Comparison of ENCODE assay signal across 9 cellular contexts in the genomic region with DNA sequence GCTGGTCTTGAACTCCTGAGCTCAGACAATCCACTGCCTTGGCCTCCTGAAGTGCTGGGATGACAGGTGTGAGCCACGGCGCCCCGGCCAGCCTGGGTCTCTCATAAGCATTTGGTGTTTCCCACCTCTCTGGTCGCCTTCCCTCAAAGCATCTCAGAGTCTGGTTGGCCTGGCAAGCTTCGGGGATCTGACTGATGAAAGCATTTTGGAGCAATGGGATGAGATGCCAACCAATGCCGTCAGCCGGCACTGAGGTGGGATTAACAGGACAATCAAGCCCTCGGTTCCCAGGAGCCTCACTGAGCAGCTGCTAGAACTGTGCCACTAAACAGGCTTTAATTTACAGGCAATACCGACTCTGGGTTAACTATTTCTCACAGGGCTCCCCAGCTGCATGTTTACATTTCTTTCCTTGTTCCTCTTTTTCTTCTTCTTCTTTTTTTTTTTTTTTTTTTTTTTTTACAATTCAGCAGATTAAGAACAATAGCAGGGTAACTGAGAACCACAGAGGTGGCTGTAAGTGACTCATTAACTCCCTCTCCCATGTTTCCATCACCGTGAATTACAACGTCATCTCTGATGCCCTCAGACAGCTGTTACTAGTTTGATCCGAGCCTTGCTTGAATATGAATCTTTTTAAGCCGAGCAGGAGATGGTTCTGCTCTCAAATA. TPM values are rescaled to one million over a fixed set of nuclear protein-coding genes. Genes with fewer than 3 reads are reported as not detected.
DNase-seq lines count a peak whose midpoint lies in the region; ATAC-seq, FAIRE-seq and TF ChIP-seq lines count a peak whose summit lies in the region.
"Had no signal": no experiment of that assay in that cellular context is flagged by ENCODE, and none has a peak within 500 bp of the region (broad histone marks: within the 10 kb centered on the region; RNA-seq: fewer than 3 reads in every experiment).

No MANE protein-coding gene starts in this region.

- peak; percentile 75 for DNase-seq in cerebellum (ENCODE audit: low spot score)
- DNase-seq in D721Med (ENCODE audit: insufficient read length, low spot score): no peak
- DNase-seq in activated effector memory CD4-positive, alpha-beta T cell treated with anti-CD3 and anti-CD28 coated beads, Interleukin-2, amount 50 U/mL, for 16 hours: no peak
- no peak for DNase-seq in HT-29 (ENCODE audit: low spot score)
- no peak for DNase-seq in sigmoid colon
- DNase-seq: activated CD8-positive, alpha-beta memory T cell treated with anti-CD3 and anti-CD28 coated beads, Interleukin-2, amount 10 ng/mL, durations not matched to agents 7 days and 5 days had no signal

- H3K27me3 ChIP-seq in KMS-11 (ENCODE audit: insufficient read depth, low read depth) (no peaks in the 10 kb centered on the region), sigmoid colon (no peaks in the 10 kb centered on the region)

- ATAC-seq in GM18499 (IDR thresholded peaks at IDR 0.05; ENCODE audit: insufficient read depth, unreplicated experiment) (peak; percentile 77), GM21619 (IDR thresholded peaks at IDR 0.05; ENCODE audit: unreplicated experiment) (peak; percentile 56)
- ATAC-seq: activated CD8-positive, alpha-beta memory T cell treated with anti-CD3 and anti-CD28 coated beads, Interleukin-2, amount 10 ng/mL, durations not matched to agents 7 days and 5 days had no signal

- no peak overlapping the region for H2AFZ ChIP-seq in KMS-11 (ENCODE audit: low read depth)

- H3K4me3 ChIP-seq in KMS-11 (IDR thresholded peaks at IDR 0.05; ENCODE audit: insufficient read depth, low read depth, low read length): no peak overlapping the region
- no peak overlapping the region for H3K4me3 ChIP-seq in sigmoid colon

- no peaks in the 10 kb centered on the region for H3K36me3 ChIP-seq in KMS-11 (ENCODE audit: insufficient read depth)
- H3K36me3 ChIP-seq in sigmoid colon: no peaks in the 10 kb centered on the region

- TF ChIP-seq CTCF in KMS-11 (conservative IDR thresholded peaks at IDR 0.05; ENCODE audit: low read depth, low read length) (no peak), D721Med (IDR thresholded peaks at IDR 0.05; ENCODE audit: insufficient read depth, missing control alignments) (no peak), sigmoid colon (IDR thresholded peaks at IDR 0.05) (no peak)

- no peaks in the 10 kb centered on the region for H3K9me3 ChIP-seq in sigmoid colon

- no peak overlapping the region for H3K27ac ChIP-seq in KMS-11
- peak overlapping the region in 2 of 4 donors; percentile 25 to 70 for H3K27ac ChIP-seq in sigmoid colon

- H4K20me1 ChIP-seq in KMS-11 (ENCODE audit: insufficient read depth): no peaks in the 10 kb centered on the region

- H3K9ac ChIP-seq in KMS-11: no peak overlapping the region

- intact Hi-C loops in sigmoid colon (cut with DNase I): no loop called here

- TF ChIP-seq EP300 in sigmoid colon (IDR thresholded peaks at IDR 0.05): no peak

- WGBS in sigmoid colon, 2 donors: 22 to 45% methylated on average over 13 of the region's 13 CpGs

- TF ChIP-seq POLR2A in sigmoid colon (IDR thresholded peaks at IDR 0.05): no peak

- no peaks in the 10 kb centered on the region for H3K79me2 ChIP-seq in KMS-11 (ENCODE audit: insufficient read depth, low read depth)

- FAIRE-seq in D721Med (lab: Jason Lieb, UNC): no peak

- peaks cover 33% of the 10 kb centered on the region for H3K4me1 ChIP-seq in KMS-11 (ENCODE audit: low read depth, poor library complexity, severe bottlenecking)
- peaks cover 0 to 78% (median 57%) of the 10 kb centered on the region in 4 donors for H3K4me1 ChIP-seq in sigmoid colon

- peak overlapping the region; percentile 9; the same call in 1 of the 2 replicates for H3K4me2 ChIP-seq in KMS-11

RNA-seq across cellular contexts. Expression of a gene that starts 38.0 kb away (rescaled TPM):
- total RNA-seq in cerebellum (104 TPM), sigmoid colon (10 to 100 TPM; 44.6 to 84.4 (median 53.7) TPM)
- 323 and 427 TPM in 2 replicates for total RNA-seq in HT-29 (2014; rRNA removed; shearing (Covaris generic))
- 10 to 100 TPM; 34.8 to 88.2 (median 54.3) TPM for polyA plus RNA-seq in sigmoid colon
